ENCODE assay signal across 1 cellular context in the genomic region with DNA sequence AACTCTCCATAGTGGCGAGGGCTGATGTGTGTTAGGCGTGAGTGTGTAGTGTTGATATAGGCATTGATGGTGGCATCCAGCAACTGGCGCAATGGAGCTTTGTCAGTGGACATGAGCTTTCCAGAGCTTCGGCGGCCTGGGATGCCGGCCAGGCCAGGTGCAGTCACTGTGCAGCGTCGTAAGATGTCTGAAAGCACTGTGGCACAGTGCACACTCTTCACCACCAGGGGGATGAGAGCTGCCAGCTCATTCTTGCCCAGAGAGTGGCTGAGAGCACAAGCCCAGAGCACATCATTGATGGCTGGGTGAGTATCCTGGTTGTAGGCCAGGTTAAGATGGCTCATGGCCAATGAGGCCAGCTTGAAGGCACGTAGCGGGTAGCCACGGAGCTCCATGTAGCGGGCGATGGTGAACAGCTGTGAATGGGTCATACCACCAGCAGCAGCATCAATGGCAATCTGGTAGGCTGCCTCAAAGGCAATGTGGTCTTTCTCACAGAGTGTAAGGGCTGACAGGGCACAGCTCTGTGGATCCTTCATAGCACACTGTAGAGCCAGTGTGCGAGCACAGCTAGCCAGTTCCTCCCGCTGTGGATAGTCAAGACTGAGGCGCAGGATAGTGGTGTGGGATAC.
A peak's percentile ranks its signal among the peaks of the same experiment; 100 is the strongest.
TF ChIP-seq lines count a peak whose summit lies in the region.

No MANE protein-coding gene starts in this region.

TF ChIP-seq in IMR-90, 13 proteins besides CTCF, POLR2A, EP300 and RAD21:
- TF ChIP-seq NFE2L2 (IDR thresholded peaks at IDR 0.05; ENCODE audit: low read depth, low read length) = no peak
- TF ChIP-seq SMC3 (IDR thresholded peaks at IDR 0.05; ENCODE audit: low read depth, low read length) = peak; percentile 82
